In genomic region chr9:21672140-21672539, GRCh38 we compare ENCODE assay signal across 24 cellular contexts.
"Had no signal": no experiment of that assay in that cellular context is flagged by ENCODE, and none has a peak within 500 bp of the region (broad histone marks: within the 10 kb centered on the region; RNA-seq: fewer than 3 reads in every experiment).

No MANE protein-coding gene starts in this region.

- H3K4me1 ChIP-seq: breast epithelium, colonic mucosa, esophagus muscularis mucosa, heart right ventricle, lower lobe of right lung, psoas muscle, right atrium auricular region had no signal

- H3K4me3 ChIP-seq: breast epithelium, colonic mucosa, dorsolateral prefrontal cortex, esophagus muscularis mucosa, heart right ventricle, lower lobe of right lung, ovary, psoas muscle, right atrium auricular region, thyroid gland had no signal

- H3K9me3 ChIP-seq: breast epithelium, colonic mucosa, esophagus muscularis mucosa, heart right ventricle, lower lobe of right lung, ovary, psoas muscle, right atrium auricular region, thyroid gland had no signal

- H3K27me3 ChIP-seq: breast epithelium, colonic mucosa, esophagus muscularis mucosa, ovary, right atrium auricular region, thyroid gland had no signal

- H3K27ac ChIP-seq: breast epithelium, colonic mucosa, dorsolateral prefrontal cortex, esophagus muscularis mucosa, heart right ventricle, lower lobe of right lung, ovary, psoas muscle, right atrium auricular region, thyroid gland, VCaP had no signal

- DNase-seq: activated CD4-positive, alpha-beta T cell treated with anti-CD3 and anti-CD28 coated beads, Interleukin-2, amount 50 U/mL, for 1 hour; activated CD4-positive, CD25-positive, alpha-beta regulatory T cell treated with anti-CD3 and anti-CD28 coated beads, Interleukin-2, amount 50 U/mL, for 72 hours; activated naive CD8-positive, alpha-beta T cell treated with anti-CD3 and anti-CD28 coated beads, Interleukin-2, amount 10 ng/mL, durations not matched to agents 7 days and 5 days; activated T-cell treated with anti-CD3 and anti-CD28 coated beads, Interleukin-2, amount 50 U/mL, for 1 hour; amniotic stem cell; colonic mucosa; dorsolateral prefrontal cortex; effector memory CD8-positive, alpha-beta T cell; heart right ventricle; lower lobe of right lung; naive thymus-derived CD8-positive, alpha-beta T cell; ovary; psoas muscle; stimulated activated CD4-positive, alpha-beta T cell treated with anti-CD3 and anti-CD28 coated beads, Interleukin-12 subunit alpha, Interleukin-12 subunit beta, amount 100 ng/mL, for 4 hours; stimulated activated CD4-positive, alpha-beta T cell treated with anti-CD3 and anti-CD28 coated beads, Interleukin-4, amount 100 ng/mL, for 4 hours; substantia nigra; T-cell; thyroid gland had no signal

- H3K36me3 ChIP-seq: breast epithelium, colonic mucosa, esophagus muscularis mucosa, heart right ventricle, lower lobe of right lung, ovary, right atrium auricular region, thyroid gland had no signal

- ATAC-seq: activated T-helper 17 cell treated with anti-CD3 and anti-CD28 coated beads, Interleukin-2, amount 50 U/mL, for 72 hours; effector memory CD8-positive, alpha-beta T cell; heart right ventricle; left lobe of liver; lower lobe of right lung; naive thymus-derived CD8-positive, alpha-beta T cell; psoas muscle; T-cell had no signal
